ENCODE assay signal across 8 cellular contexts in the genomic region with DNA sequence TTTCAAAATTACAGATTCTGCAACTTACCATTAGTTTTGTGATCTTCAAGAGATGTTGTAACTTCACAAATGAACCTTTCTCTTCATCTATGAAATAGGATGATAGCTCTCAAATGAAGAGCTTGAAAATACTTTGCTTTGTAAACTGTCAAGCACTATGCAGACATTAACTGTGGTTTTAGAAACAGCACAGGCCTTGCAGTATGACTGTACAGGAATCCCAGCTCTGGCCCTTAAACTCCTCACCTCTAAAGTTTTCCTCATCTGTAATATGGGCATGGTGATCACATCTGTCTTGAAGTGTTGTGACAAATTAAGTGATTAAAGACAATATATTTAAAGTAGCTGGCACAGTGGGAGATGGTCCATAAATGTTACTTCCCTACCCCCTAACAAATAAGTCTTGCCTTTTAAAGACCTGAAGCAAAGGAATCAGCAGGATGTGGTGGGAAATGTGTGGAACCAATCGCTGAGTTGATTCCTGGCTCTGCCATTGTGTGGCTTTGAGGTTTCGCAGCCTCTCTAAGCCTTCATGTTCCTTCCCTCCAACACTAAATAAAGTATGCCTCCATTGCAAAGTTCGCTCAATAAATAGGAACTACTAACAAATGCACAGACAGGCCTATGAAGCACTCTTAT. TPM values are rescaled to one million over a fixed set of nuclear protein-coding genes. Genes with fewer than 3 reads are reported as not detected.
DNase-seq lines count a peak whose midpoint lies in the region; ATAC-seq and TF ChIP-seq lines count a peak whose summit lies in the region.

No MANE protein-coding gene starts in this region.

- H3K27ac Mint-ChIP-seq in osteocyte (ENCODE audit: unreplicated experiment), result peak overlapping the region; percentile 95

- DNase-seq in GDM1 (lab: John Stamatoyannopoulos, UW) (peak; percentile 87), Kasumi-1 (lab: John Stamatoyannopoulos, UW) (peak; percentile 73), osteocyte (ENCODE audit: extremely low spot score, unreplicated experiment) (peak; percentile 19), A172 (ENCODE audit: low spot score) (no peak), hippocampal formation (lab: John Stamatoyannopoulos, UW) (no peak), glomerular visceral epithelial cell (ENCODE audit: extremely low spot score) (no peak)

- no peaks in the 10 kb centered on the region for H3K36me3 Mint-ChIP-seq in osteocyte (ENCODE audit: unreplicated experiment)

- H3K27me3 Mint-ChIP-seq in osteocyte (ENCODE audit: unreplicated experiment), result no peaks in the 10 kb centered on the region

- H3K4me1 Mint-ChIP-seq in osteocyte (ENCODE audit: unreplicated experiment), result peaks cover 38% of the 10 kb centered on the region

- peak overlapping the region; percentile 62 for H3K4me3 Mint-ChIP-seq in osteocyte (ENCODE audit: unreplicated experiment)

- TF ChIP-seq CTCF in osteocyte (IDR thresholded peaks at IDR 0.05), result no peak

- peak overlapping the region; percentile 87 for H3K27ac ChIP-seq in cingulate gyrus (ENCODE audit: low read depth, low read length)

- H3K9me3 Mint-ChIP-seq in osteocyte (ENCODE audit: unreplicated experiment), result no peaks in the 10 kb centered on the region

- ATAC-seq in HG03175 (IDR thresholded peaks at IDR 0.05; ENCODE audit: unreplicated experiment), result no peak

RNA-seq across cellular contexts. Expression of gene PTP4A2, which starts 5.5 kb away (rescaled TPM):
- total RNA-seq in osteocyte, result 142 and 157 TPM in 2 replicates
- 207 and 289 TPM in 2 replicates for total RNA-seq in A172 (2014; rRNA removed; shearing (Covaris generic))

Comparison
In these comparisons a context has a peak if more than half of its experiments do, and no peak if none do; other contexts are left out.
1. DNase-seq: peak in GDM1 (single experiment), Kasumi-1 (2 of 2) and osteocyte (single experiment); none in A172 (single experiment), hippocampal formation (0 of 2) and glomerular visceral epithelial cell (single experiment).